Comparison of ENCODE assay signal across 8 cellular contexts in genomic region chr12:50112456-50113218, GRCh38. TPM values are rescaled to one million over a fixed set of nuclear protein-coding genes. Genes with fewer than 3 reads are reported as not detected.
DNase-seq lines count a peak whose midpoint lies in the region; ATAC-seq, FAIRE-seq and TF ChIP-seq lines count a peak whose summit lies in the region.

No MANE protein-coding gene starts in this region.

- DNase-seq in AG08395 (ENCODE audit: low spot score) (peak; percentile 55), NOMO-1 treated with dmso at 0.1 percent for 144 hours (lab: John Stamatoyannopoulos, UW; ENCODE audit: unreplicated experiment) (peak; percentile 72), breast epithelium (ENCODE audit: low spot score in 2 of 2) (peak in 1 of 2 donors; percentile 45), HepG2 (ENCODE audit: low spot score) (peak; percentile 49), thoracic aorta (ENCODE audit: low spot score) (no peak), epidermal melanocyte (ENCODE audit: insufficient read length, low spot score) (no peak), NCI-H1436 treated with DMSO at 0.1 percent for 48 hours (lab: John Stamatoyannopoulos, UW) (no peak)

- no peak for FAIRE-seq in HepG2 (lab: Jason Lieb, UNC)

- TF ChIP-seq POLR2A in breast epithelium (IDR thresholded peaks at IDR 0.05) (no peak), HepG2 (IDR thresholded peaks at IDR 0.05; ENCODE audit: insufficient read depth in 1 of 2, low read depth in 2 of 2, low read length in 2 of 2) (peak in 1 of 2 experiments; percentile 3; a peak in 1 of 4 replicates)

- H3K4me1 ChIP-seq in breast epithelium (peaks cover 7 to 12% of the 10 kb centered on the region in 2 donors), HepG2 (ENCODE audit: insufficient read depth, low read length) (peaks cover 50% of the 10 kb centered on the region), thoracic aorta (ENCODE audit: control insufficient read depth in 1 of 2, low read depth in 2 of 2) (peaks cover 50 to 52% of the 10 kb centered on the region in 2 donors)

- H3K27ac ChIP-seq in breast epithelium (peak overlapping the region; percentile 96 to 99), HepG2 (ENCODE audit: extremely low read length, insufficient read depth, low read length) (peak overlapping the region; percentile 90), thoracic aorta (peak overlapping the region; percentile 94 to 96)

- peak overlapping the region; percentile 99 for H3K4me2 ChIP-seq in HepG2 (ENCODE audit: low read depth, low read length)

- H3K9me3 ChIP-seq in breast epithelium (no peaks in the 10 kb centered on the region), HepG2 (ENCODE audit: low read length) (no peaks in the 10 kb centered on the region), thoracic aorta (no peaks in the 10 kb centered on the region)

- no peaks in the 10 kb centered on the region for H3K27me3 ChIP-seq in breast epithelium
- no peaks in the 10 kb centered on the region; a peak in 1 of 5 replicates for H3K27me3 ChIP-seq in HepG2 (ENCODE audit: control insufficient read depth in 1 of 2, insufficient read depth in 2 of 2, low read length in 2 of 2)
- no peaks in the 10 kb centered on the region for H3K27me3 ChIP-seq in thoracic aorta (replicated peaks; ENCODE audit: insufficient read depth)

- in situ Hi-C loops in HepG2 (cut with HindIII; ENCODE audit: extremely low pct_ligation_motif_present, low pct_unique_long_range_greater_than_20kb) = no loop called here

- H3K36me3 ChIP-seq in breast epithelium (no peaks in the 10 kb centered on the region), HepG2 (replicated peaks in 1 of 2; ENCODE audit: control insufficient read depth in 1 of 2, insufficient read depth in 2 of 2, low read length in 2 of 2) (peaks cover 1 to 6% of the 10 kb centered on the region in 2 experiments; a peak in 2 of 5 replicates), thoracic aorta (no peaks in the 10 kb centered on the region)

- TF ChIP-seq CTCF in breast epithelium (IDR thresholded peaks at IDR 0.05) = no peak
- TF ChIP-seq CTCF in HepG2 (CRISPR knock-in tag; IDR thresholded peaks at IDR 0.05) = peak; percentile 52
- TF ChIP-seq CTCF in thoracic aorta (IDR thresholded peaks at IDR 0.05) = no peak

- no peaks in the 10 kb centered on the region for H4K20me1 ChIP-seq in HepG2 (ENCODE audit: insufficient read depth, low read length)

- peaks cover 20% of the 10 kb centered on the region for H3K79me2 ChIP-seq in HepG2 (ENCODE audit: insufficient read depth, low read length)

- CTCF ChIA-PET in HepG2 (lab: Yijun Ruan, JAX; ENCODE audit: low intra/inter-chr PET ratio, low total read pairs) = interaction anchor here (1.0 to 1.5 kb wide), 3 partner anchors 24 to 63 kb away, joined by 4 to 7 read pairs (median 4); no protein-coding TSS in a partner anchor

- BruUV-seq in HepG2 (replicated peaks; lab: Mats Ljungman, UMichigan) = no TSS peak

- TF ChIP-seq EP300 in HepG2 (IDR thresholded peaks at IDR 0.05; ENCODE audit: low read depth in 2 of 2, low read length in 2 of 2) = no peak
- TF ChIP-seq EP300 in HepG2 (CRISPR knock-in tag; IDR thresholded peaks at IDR 0.05; ENCODE audit: borderline replicate concordance) = no peak

- H2AFZ ChIP-seq in HepG2 (ENCODE audit: low read length) = no peak overlapping the region

- intact Hi-C loops in breast epithelium (cut with DNase I; ENCODE audit: low total_unique reads) (no loop called here), HepG2 (cut with micrococcal nuclease; ENCODE audit: unreplicated experiment) (loop anchor here (2.0 kb wide), 1 partner anchor 54 kb away; the partner anchor contains the start of gene CERS5)

- peak; percentile 0 for ATAC-seq in GM21367 (IDR thresholded peaks at IDR 0.05; ENCODE audit: unreplicated experiment)
- peak; percentile 10 for ATAC-seq in HepG2
- ATAC-seq in thoracic aorta (ENCODE audit: insufficient number of reproducible peaks, low FRiP score, low read depth) = no peak

- H3K4me3 ChIP-seq in breast epithelium (peak overlapping the region; percentile 89 to 96 (median 91)), HepG2 (replicated peaks in 1 of 3; ENCODE audit: insufficient read depth in 1 of 3, low read depth in 2 of 3, low read length in 3 of 3) (peak overlapping the region; percentile 90 to 94 (median 92)), thoracic aorta (peak overlapping the region; percentile 74)

- POLR2A ChIA-PET in HepG2 (lab: Yijun Ruan, JAX) = interaction anchor here (0.6 to 7.6 kb wide), 23 partner anchors 8 to 1202 kb away, joined by 3 to 265 read pairs (median 5); partner anchors contain the start of genes CERS5, FAM186A, GPD1 and LIMA1

- peak overlapping the region; percentile 90 for H3K9ac ChIP-seq in HepG2 (ENCODE audit: insufficient read depth, low read depth, low read length)

- no peak for TF ChIP-seq RAD21 in HepG2 (CRISPR knock-in tag; IDR thresholded peaks at IDR 0.05)

- WGBS in HepG2 (ENCODE audit: low lambda C conversion rate) = 2% methylated on average over 26 of the region's 26 CpGs

RNA-seq across cellular contexts. Expression of gene COX14, which starts 0.6 kb away (rescaled TPM):
- total RNA-seq in breast epithelium (100 to 1,000 TPM in 1 of 3 donors, 10 to 100 TPM in 2; 66.7 to 139 (median 95.4) TPM), HepG2 (2016; rRNA removed; fragmentation: Illumina TruSeq; extraction: Trizol) (71.6 and 82.0 TPM in 2 replicates), thoracic aorta (10 to 100 TPM; 50.8 to 57.2 TPM)
- total RNA-seq in HepG2 (2016; cell fraction: cytosol; rRNA removed; fragmentation: Illumina TruSeq; extraction: Trizol; ENCODE audit: low read depth) = 62.2 and 107 TPM in 2 replicates
- total RNA-seq in HepG2 (2016; cell fraction: insoluble cytoplasmic fraction; rRNA removed; fragmentation: Illumina TruSeq; extraction: Trizol) = 70.2 and 88.8 TPM in 2 replicates
- 84.4 and 106 TPM in 2 replicates for total RNA-seq in HepG2 (2016; cell fraction: membrane; rRNA removed; fragmentation: Illumina TruSeq; extraction: Trizol)
- 18.4 and 19.5 TPM in 2 replicates for total RNA-seq in HepG2 (2016; cell fraction: nucleus; rRNA removed; fragmentation: Illumina TruSeq; extraction: Trizol)
- 53.0 and 55.0 TPM in 2 replicates for polyA plus RNA-seq in HepG2 (2011; rRNA removed)
- polyA plus RNA-seq in HepG2 (2011; cell fraction: cytosol; rRNA removed) = 64.0 and 68.8 TPM in 2 replicates
- 15.7 and 16.8 TPM in 2 replicates for polyA plus RNA-seq in HepG2 (2011; cell fraction: nucleus; rRNA removed)
- polyA plus RNA-seq in HepG2 (2012) = 30.1 and 33.7 TPM in 2 replicates
- 46.3 and 86.6 TPM in 2 replicates for polyA plus RNA-seq in HepG2 (2016; cell fraction: cytosol; fragmentation: Illumina TruSeq; extraction: Trizol; ENCODE audit: low read depth)
- polyA plus RNA-seq in HepG2 (2016; cell fraction: insoluble cytoplasmic fraction; fragmentation: Illumina TruSeq; extraction: Trizol; ENCODE audit: low read depth) = 52.0 and 58.2 TPM in 2 replicates
- 51.4 and 62.9 TPM in 2 replicates for polyA plus RNA-seq in HepG2 (2016; cell fraction: membrane; fragmentation: Illumina TruSeq; extraction: Trizol; ENCODE audit: low read depth)
- 29.1 and 31.5 TPM in 2 replicates for polyA plus RNA-seq in HepG2 (2016; cell fraction: nucleus; fragmentation: Illumina TruSeq; extraction: Trizol; ENCODE audit: insufficient read depth, low read depth)
- polyA minus RNA-seq in HepG2 (2011; rRNA and poly(A)+ RNA removed; ENCODE audit: low replicate concordance) = 27.5 and 131 TPM in 2 replicates
- polyA minus RNA-seq in HepG2 (2011; cell fraction: cytosol; rRNA and poly(A)+ RNA removed) = 8.7 and 10.3 TPM in 2 replicates
- polyA minus RNA-seq in HepG2 (2011; cell fraction: nucleus; rRNA and poly(A)+ RNA removed) = 10.3 and 10.8 TPM in 2 replicates

RNA-seq across cellular contexts. Expression of gene GPD1, which starts 8.8 kb away (rescaled TPM):
- total RNA-seq in breast epithelium = 1,000 to 10,000 TPM in 1 of 3 donors, 100 to 1,000 TPM in 2; 235 to 4,731 (median 280) TPM
- 30.6 and 38.1 TPM in 2 replicates for total RNA-seq in HepG2 (2016; rRNA removed; fragmentation: Illumina TruSeq; extraction: Trizol)
- 5.3 and 5.6 TPM in 2 replicates for total RNA-seq in HepG2 (2016; cell fraction: cytosol; rRNA removed; fragmentation: Illumina TruSeq; extraction: Trizol; ENCODE audit: low read depth)
- 31.5 and 38.6 TPM in 2 replicates for total RNA-seq in HepG2 (2016; cell fraction: insoluble cytoplasmic fraction; rRNA removed; fragmentation: Illumina TruSeq; extraction: Trizol)
- total RNA-seq in HepG2 (2016; cell fraction: membrane; rRNA removed; fragmentation: Illumina TruSeq; extraction: Trizol) = 8.7 and 10.6 TPM in 2 replicates
- total RNA-seq in HepG2 (2016; cell fraction: nucleus; rRNA removed; fragmentation: Illumina TruSeq; extraction: Trizol) = 10.8 and 11.2 TPM in 2 replicates
- 3.7 and 7.2 TPM in 2 replicates for polyA plus RNA-seq in HepG2 (2011; rRNA removed)
- polyA plus RNA-seq in HepG2 (2011; cell fraction: cytosol; rRNA removed) = 6.2 and 10.3 TPM in 2 replicates
- polyA plus RNA-seq in HepG2 (2011; cell fraction: nucleus; rRNA removed) = 4.8 and 7.4 TPM in 2 replicates
- polyA plus RNA-seq in HepG2 (2012) = 14.9 and 15.6 TPM in 2 replicates
- 4.0 and 4.8 TPM in 2 replicates for polyA plus RNA-seq in HepG2 (2016; cell fraction: cytosol; fragmentation: Illumina TruSeq; extraction: Trizol; ENCODE audit: low read depth)
- polyA plus RNA-seq in HepG2 (2016; cell fraction: insoluble cytoplasmic fraction; fragmentation: Illumina TruSeq; extraction: Trizol; ENCODE audit: low read depth) = 25.5 and 29.7 TPM in 2 replicates
- polyA plus RNA-seq in HepG2 (2016; cell fraction: membrane; fragmentation: Illumina TruSeq; extraction: Trizol; ENCODE audit: low read depth) = 6.4 and 7.3 TPM in 2 replicates
- polyA plus RNA-seq in HepG2 (2016; cell fraction: nucleus; fragmentation: Illumina TruSeq; extraction: Trizol; ENCODE audit: insufficient read depth, low read depth) = 14.8 and 19.3 TPM in 2 replicates
- polyA minus RNA-seq in HepG2 (2011; rRNA and poly(A)+ RNA removed; ENCODE audit: low replicate concordance) = 2.2 and 5.6 TPM in 2 replicates
- polyA minus RNA-seq in HepG2 (2011; cell fraction: cytosol; rRNA and poly(A)+ RNA removed) = 2.0 and 3.5 TPM in 2 replicates
- 5.7 and 8.7 TPM in 2 replicates for polyA minus RNA-seq in HepG2 (2011; cell fraction: nucleus; rRNA and poly(A)+ RNA removed)
- 1 to 10 TPM; 4.2 to 5.0 TPM for total RNA-seq in thoracic aorta

RNA-seq across cellular contexts. Expression of gene SMARCD1, which starts 27.5 kb away (rescaled TPM):
- total RNA-seq in breast epithelium = 10 to 100 TPM; 50.6 to 56.7 (median 51.5) TPM
- total RNA-seq in HepG2 (2016; rRNA removed; fragmentation: Illumina TruSeq; extraction: Trizol) = 54.6 and 64.9 TPM in 2 replicates
- total RNA-seq in HepG2 (2016; cell fraction: cytosol; rRNA removed; fragmentation: Illumina TruSeq; extraction: Trizol; ENCODE audit: low read depth) = 18.3 and 19.3 TPM in 2 replicates
- total RNA-seq in HepG2 (2016; cell fraction: insoluble cytoplasmic fraction; rRNA removed; fragmentation: Illumina TruSeq; extraction: Trizol) = 53.8 and 56.6 TPM in 2 replicates
- total RNA-seq in HepG2 (2016; cell fraction: membrane; rRNA removed; fragmentation: Illumina TruSeq; extraction: Trizol) = 51.5 and 52.7 TPM in 2 replicates
- total RNA-seq in HepG2 (2016; cell fraction: nucleus; rRNA removed; fragmentation: Illumina TruSeq; extraction: Trizol) = 46.9 and 61.3 TPM in 2 replicates
- 51.7 and 55.5 TPM in 2 replicates for polyA plus RNA-seq in HepG2 (2011; rRNA removed)
- polyA plus RNA-seq in HepG2 (2011; cell fraction: cytosol; rRNA removed) = 35.2 and 38.4 TPM in 2 replicates
- 69.3 and 71.6 TPM in 2 replicates for polyA plus RNA-seq in HepG2 (2011; cell fraction: nucleus; rRNA removed)
- 35.8 and 43.5 TPM in 2 replicates for polyA plus RNA-seq in HepG2 (2012)
- polyA plus RNA-seq in HepG2 (2016; cell fraction: cytosol; fragmentation: Illumina TruSeq; extraction: Trizol; ENCODE audit: low read depth) = 12.2 and 14.5 TPM in 2 replicates
- polyA plus RNA-seq in HepG2 (2016; cell fraction: insoluble cytoplasmic fraction; fragmentation: Illumina TruSeq; extraction: Trizol; ENCODE audit: low read depth) = 51.0 and 65.3 TPM in 2 replicates
- polyA plus RNA-seq in HepG2 (2016; cell fraction: membrane; fragmentation: Illumina TruSeq; extraction: Trizol; ENCODE audit: low read depth) = 41.4 and 44.8 TPM in 2 replicates
- polyA plus RNA-seq in HepG2 (2016; cell fraction: nucleus; fragmentation: Illumina TruSeq; extraction: Trizol; ENCODE audit: insufficient read depth, low read depth) = 82.4 and 96.0 TPM in 2 replicates
- 82.5 and 134 TPM in 2 replicates for polyA minus RNA-seq in HepG2 (2011; rRNA and poly(A)+ RNA removed; ENCODE audit: low replicate concordance)
- 41.4 and 46.1 TPM in 2 replicates for polyA minus RNA-seq in HepG2 (2011; cell fraction: cytosol; rRNA and poly(A)+ RNA removed)
- 68.1 and 69.0 TPM in 2 replicates for polyA minus RNA-seq in HepG2 (2011; cell fraction: nucleus; rRNA and poly(A)+ RNA removed)
- 10 to 100 TPM; 53.6 to 60.0 TPM for total RNA-seq in thoracic aorta

RNA-seq across cellular contexts. Expression of gene CERS5, which starts 54.5 kb away (rescaled TPM):
- total RNA-seq in breast epithelium = 10 to 100 TPM; 25.0 to 40.1 (median 32.4) TPM
- total RNA-seq in HepG2 (2016; rRNA removed; fragmentation: Illumina TruSeq; extraction: Trizol) = 15.3 and 22.3 TPM in 2 replicates
- 10.3 and 12.1 TPM in 2 replicates for total RNA-seq in HepG2 (2016; cell fraction: cytosol; rRNA removed; fragmentation: Illumina TruSeq; extraction: Trizol; ENCODE audit: low read depth)
- total RNA-seq in HepG2 (2016; cell fraction: insoluble cytoplasmic fraction; rRNA removed; fragmentation: Illumina TruSeq; extraction: Trizol) = 13.6 and 22.8 TPM in 2 replicates
- total RNA-seq in HepG2 (2016; cell fraction: membrane; rRNA removed; fragmentation: Illumina TruSeq; extraction: Trizol) = 18.3 and 19.2 TPM in 2 replicates
- 34.1 and 37.5 TPM in 2 replicates for total RNA-seq in HepG2 (2016; cell fraction: nucleus; rRNA removed; fragmentation: Illumina TruSeq; extraction: Trizol)
- 37.5 and 48.8 TPM in 2 replicates for polyA plus RNA-seq in HepG2 (2011; rRNA removed)
- polyA plus RNA-seq in HepG2 (2011; cell fraction: cytosol; rRNA removed) = 24.8 and 42.9 TPM in 2 replicates
- 37.4 and 42.7 TPM in 2 replicates for polyA plus RNA-seq in HepG2 (2011; cell fraction: nucleus; rRNA removed)
- polyA plus RNA-seq in HepG2 (2012) = 18.5 and 22.9 TPM in 2 replicates
- polyA plus RNA-seq in HepG2 (2016; cell fraction: cytosol; fragmentation: Illumina TruSeq; extraction: Trizol; ENCODE audit: low read depth) = 11.3 and 11.6 TPM in 2 replicates
- polyA plus RNA-seq in HepG2 (2016; cell fraction: insoluble cytoplasmic fraction; fragmentation: Illumina TruSeq; extraction: Trizol; ENCODE audit: low read depth) = 16.0 and 16.6 TPM in 2 replicates
- 17.8 and 18.4 TPM in 2 replicates for polyA plus RNA-seq in HepG2 (2016; cell fraction: membrane; fragmentation: Illumina TruSeq; extraction: Trizol; ENCODE audit: low read depth)
- polyA plus RNA-seq in HepG2 (2016; cell fraction: nucleus; fragmentation: Illumina TruSeq; extraction: Trizol; ENCODE audit: insufficient read depth, low read depth) = 69.6 and 73.1 TPM in 2 replicates
- 54.7 and 68.3 TPM in 2 replicates for polyA minus RNA-seq in HepG2 (2011; rRNA and poly(A)+ RNA removed; ENCODE audit: low replicate concordance)
- polyA minus RNA-seq in HepG2 (2011; cell fraction: cytosol; rRNA and poly(A)+ RNA removed) = 16.2 and 19.3 TPM in 2 replicates
- 29.5 and 31.8 TPM in 2 replicates for polyA minus RNA-seq in HepG2 (2011; cell fraction: nucleus; rRNA and poly(A)+ RNA removed)
- 10 to 100 TPM; 34.6 to 73.5 TPM for total RNA-seq in thoracic aorta

RNA-seq across cellular contexts. Expression of gene ASIC1, which starts 55.2 kb away (rescaled TPM):
- under 1 TPM; 0.80 to 0.98 (median 0.88) TPM for total RNA-seq in breast epithelium
- 0.24 and 0.44 TPM in 2 replicates for total RNA-seq in HepG2 (2016; rRNA removed; fragmentation: Illumina TruSeq; extraction: Trizol)
- total RNA-seq in HepG2 (2016; cell fraction: cytosol; rRNA removed; fragmentation: Illumina TruSeq; extraction: Trizol; ENCODE audit: low read depth) = 0.26 and 0.30 TPM in 2 replicates
- 0.19 and 1.1 TPM in 2 replicates for total RNA-seq in HepG2 (2016; cell fraction: insoluble cytoplasmic fraction; rRNA removed; fragmentation: Illumina TruSeq; extraction: Trizol)
- 0.49 and 0.52 TPM in 2 replicates for total RNA-seq in HepG2 (2016; cell fraction: membrane; rRNA removed; fragmentation: Illumina TruSeq; extraction: Trizol)
- 0.47 and 0.75 TPM in 2 replicates for total RNA-seq in HepG2 (2016; cell fraction: nucleus; rRNA removed; fragmentation: Illumina TruSeq; extraction: Trizol)
- polyA plus RNA-seq in HepG2 (2011; rRNA removed) = 1.3 and 1.5 TPM in 2 replicates
- 0.85 and 0.98 TPM in 2 replicates for polyA plus RNA-seq in HepG2 (2011; cell fraction: cytosol; rRNA removed)
- 2.6 and 3.1 TPM in 2 replicates for polyA plus RNA-seq in HepG2 (2011; cell fraction: nucleus; rRNA removed)
- 0.56 and 0.67 TPM in 2 replicates for polyA plus RNA-seq in HepG2 (2012)
- 0.34 and 0.51 TPM in 2 replicates for polyA plus RNA-seq in HepG2 (2016; cell fraction: cytosol; fragmentation: Illumina TruSeq; extraction: Trizol; ENCODE audit: low read depth)
- 0.59 and 0.66 TPM in 2 replicates for polyA plus RNA-seq in HepG2 (2016; cell fraction: insoluble cytoplasmic fraction; fragmentation: Illumina TruSeq; extraction: Trizol; ENCODE audit: low read depth)
- 0.59 and 0.63 TPM in 2 replicates for polyA plus RNA-seq in HepG2 (2016; cell fraction: membrane; fragmentation: Illumina TruSeq; extraction: Trizol; ENCODE audit: low read depth)
- 2.9 and 3.2 TPM in 2 replicates for polyA plus RNA-seq in HepG2 (2016; cell fraction: nucleus; fragmentation: Illumina TruSeq; extraction: Trizol; ENCODE audit: insufficient read depth, low read depth)
- polyA minus RNA-seq in HepG2 (2011; rRNA and poly(A)+ RNA removed; ENCODE audit: low replicate concordance) = 2.0 and 12.2 TPM in 2 replicates
- 0.40 and 0.88 TPM in 2 replicates for polyA minus RNA-seq in HepG2 (2011; cell fraction: cytosol; rRNA and poly(A)+ RNA removed)
- polyA minus RNA-seq in HepG2 (2011; cell fraction: nucleus; rRNA and poly(A)+ RNA removed) = 0.87 and 1.3 TPM in 2 replicates
- not detected for total RNA-seq in thoracic aorta

Comparison
In these comparisons a context has a peak if more than half of its experiments do, and no peak if none do; other contexts are left out.
1. DNase-seq: peak in AG08395 (single experiment), NOMO-1 treated with dmso at 0.1 percent for 144 hours (single experiment) and HepG2 (single experiment); none in thoracic aorta (single experiment), epidermal melanocyte (single experiment) and NCI-H1436 treated with DMSO at 0.1 percent for 48 hours (single experiment).
2. Peak in every context shown above with its lines, with median percentiles within 50 percentile points of each other: H3K27ac ChIP-seq and H3K4me3 ChIP-seq.